In the genomic region with DNA sequence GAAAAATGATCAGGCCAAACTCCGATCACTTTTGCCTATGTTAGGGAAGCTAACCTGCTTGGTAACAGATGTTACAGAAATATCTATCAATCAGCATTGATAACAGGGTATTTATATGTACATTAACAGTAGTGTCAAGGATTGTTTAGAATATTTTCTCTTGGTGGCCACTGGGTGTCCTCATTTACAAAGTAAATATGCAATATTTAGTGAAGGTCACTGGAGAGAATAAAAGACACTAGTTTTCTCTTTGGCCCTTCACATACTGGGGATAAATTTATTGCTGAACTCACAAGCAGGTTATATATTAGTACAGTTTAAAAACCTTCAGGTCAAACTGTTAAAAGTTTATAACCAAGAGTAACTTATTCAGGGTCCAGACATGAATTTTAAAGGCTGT, we compare ENCODE assay signal across 8 cellular contexts.
DNase-seq lines count a peak whose midpoint lies in the region; ATAC-seq and TF ChIP-seq lines count a peak whose summit lies in the region.

No MANE protein-coding gene starts in this region.

- BruUV-seq in Caco-2 (replicated peaks; lab: Mats Ljungman, UMichigan) = no TSS peak

- no peaks in the 10 kb centered on the region for H3K9me3 Mint-ChIP-seq in Caco-2 (ENCODE audit: unreplicated experiment)

- no peaks in the 10 kb centered on the region for H3K36me3 ChIP-seq in Caco-2 (ENCODE audit: control insufficient read depth, insufficient read depth, low read length)

- H3K27me3 Mint-ChIP-seq in Caco-2 (ENCODE audit: insufficient read depth, unreplicated experiment) = no peaks in the 10 kb centered on the region

- ATAC-seq in GM21381 (IDR thresholded peaks at IDR 0.05; ENCODE audit: unreplicated experiment) (peak; percentile 58), sciatic nerve (peak; percentile 62), GM21576 (IDR thresholded peaks at IDR 0.05; ENCODE audit: unreplicated experiment) (no peak), esophagus mucosa (no peak), HG02970 (IDR thresholded peaks at IDR 0.05; ENCODE audit: low FRiP score, unreplicated experiment) (no peak)

- peak; percentile 36 to 42 for TF ChIP-seq CTCF in Caco-2 (IDR thresholded peaks at IDR 0.05; ENCODE audit: insufficient read depth in 1 of 2, low read depth in 1 of 2, low read length in 1 of 2, severe bottlenecking in 1 of 2, unreplicated experiment in 1 of 2)

- no peaks in the 10 kb centered on the region for H3K4me1 ChIP-seq in Caco-2

- no peak overlapping the region for H3K4me3 Mint-ChIP-seq in Caco-2 (ENCODE audit: unreplicated experiment)

- no peaks in the 10 kb centered on the region for H3K27me3 ChIP-seq in Caco-2 (replicated peaks; ENCODE audit: control insufficient read depth, insufficient read depth, low read length)

- POLR2A ChIA-PET in Caco-2 (lab: Charles Lee) = no interaction called here

- H3K9me3 ChIP-seq in Caco-2 = no peaks in the 10 kb centered on the region

- no peak overlapping the region for H3K4me3 ChIP-seq in Caco-2 (ENCODE audit: low read depth, low read length)

- DNase-seq in Caco-2 (peak in 1 of 2 experiments; percentile 13), RPMI7951 (ENCODE audit: low read depth) (peak; percentile 46), fibroblast of peridontal ligament (ENCODE audit: extremely low read depth) (peak; percentile 71), sciatic nerve (ENCODE audit: low spot score) (no peak)

- intact Hi-C loops in Caco-2 (cut with micrococcal nuclease; ENCODE audit: unreplicated experiment) = loop anchor here (1.0 to 5.0 kb wide), 3 partner anchors 18 to 294 kb away; no protein-coding TSS in a partner anchor
- intact Hi-C loops in sciatic nerve (cut with DNase I) = no loop called here

- H3K4me1 Mint-ChIP-seq in Caco-2 (ENCODE audit: low read depth, unreplicated experiment) = peaks cover 11% of the 10 kb centered on the region

- peaks cover 7% of the 10 kb centered on the region for H3K36me3 Mint-ChIP-seq in Caco-2 (ENCODE audit: insufficient read depth, unreplicated experiment)

- CTCF ChIA-PET in Caco-2 (lab: Charles Lee) = interaction anchor here (0.9 to 4.1 kb wide), 2 partner anchors 41 to 56 kb away, joined by 3 to 26 read pairs; no protein-coding TSS in a partner anchor

- H3K27ac Mint-ChIP-seq in Caco-2 (ENCODE audit: unreplicated experiment) = peak overlapping the region; percentile 72

Comparison
In these comparisons a context has a peak if more than half of its experiments do, and no peak if none do; other contexts are left out.
1. ATAC-seq: peak in GM21381 (single experiment) and sciatic nerve (single experiment); none in GM21576 (single experiment), esophagus mucosa (single experiment) and HG02970 (single experiment).